ENCODE assay signal across 19 cellular contexts in the genomic region with DNA sequence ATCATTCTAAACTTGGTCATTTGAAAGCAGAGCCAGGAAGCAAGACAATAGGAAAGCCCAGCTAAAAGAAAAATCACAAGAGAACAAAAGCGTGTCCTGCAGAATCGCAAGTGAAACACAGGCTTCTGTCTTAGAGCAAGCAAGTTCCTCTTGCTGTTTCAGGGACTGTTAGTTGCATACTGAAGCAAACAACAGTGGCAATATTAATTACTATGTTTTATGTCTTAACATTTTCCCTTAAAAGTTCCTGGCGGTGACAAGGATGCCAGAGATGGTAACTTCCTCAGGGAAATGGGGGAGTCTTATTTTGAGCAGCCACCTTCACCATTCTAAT.
DNase-seq lines count a peak whose midpoint lies in the region; ATAC-seq, FAIRE-seq and TF ChIP-seq lines count a peak whose summit lies in the region.
"Had no signal": no experiment of that assay in that cellular context is flagged by ENCODE, and none has a peak within 500 bp of the region (broad histone marks: within the 10 kb centered on the region; RNA-seq: fewer than 3 reads in every experiment).

No MANE protein-coding gene starts in this region.

- H3K36me3 ChIP-seq in GM23338 (ENCODE audit: insufficient read depth) = no peaks in the 10 kb centered on the region
- no peaks in the 10 kb centered on the region for H3K36me3 ChIP-seq in H1 (ENCODE audit: control insufficient read depth in 2 of 4, insufficient read depth in 4 of 4, low read length in 3 of 4)
- no peaks in the 10 kb centered on the region for H3K36me3 ChIP-seq in iPS-20b (ENCODE audit: insufficient read depth, low read depth, low read length)
- H3K36me3 ChIP-seq in heart right ventricle = no peaks in the 10 kb centered on the region
- H3K36me3 ChIP-seq: BE2C had no signal

- H3K4me1 Mint-ChIP-seq in GM23338 (peaks cover 12% of the 10 kb centered on the region), mesothelial cell of epicardium (peaks cover 26% of the 10 kb centered on the region)
- no peaks in the 10 kb centered on the region for H3K4me1 Mint-ChIP-seq in activated CD8-positive, alpha-beta T cell treated with anti-CD3 and anti-CD28 coated beads, Interleukin-2, amount 10 ng/mL, durations not matched to agents 7 days and 5 days (ENCODE audit: low read depth)
- H3K4me1 Mint-ChIP-seq: CD4-positive, CD25-positive, alpha-beta regulatory T cell; CD8-positive, alpha-beta memory T cell had no signal

- TF ChIP-seq RAD21 in H1 (IDR thresholded peaks at IDR 0.05 in 1 of 2, conservative IDR thresholded peaks at IDR 0.05 in 1 of 2; ENCODE audit: low read depth in 2 of 2, low read length in 2 of 2) = no peak

- H3K4me3 Mint-ChIP-seq in GM23338 = no peak overlapping the region
- no peak overlapping the region for H3K4me3 Mint-ChIP-seq in mesothelial cell of epicardium
- H3K4me3 Mint-ChIP-seq in activated CD8-positive, alpha-beta T cell treated with anti-CD3 and anti-CD28 coated beads, Interleukin-2, amount 10 ng/mL, durations not matched to agents 7 days and 5 days = no peak overlapping the region
- H3K4me3 Mint-ChIP-seq: CD4-positive, CD25-positive, alpha-beta regulatory T cell; CD8-positive, alpha-beta memory T cell; H9 had no signal

- H3K9ac ChIP-seq in H1 (replicated peaks in 1 of 4; ENCODE audit: extremely low read depth in 1 of 4, low read depth in 3 of 4, low read length in 3 of 4) (no peak overlapping the region), iPS-20b (ENCODE audit: low read depth, low read length) (peak overlapping the region; percentile 41; the same call in 1 of the 2 replicates)

- no peak overlapping the region for H2BK12ac ChIP-seq in H1 (ENCODE audit: low read depth, low read length)

- H3K56ac ChIP-seq in H1 (replicated peaks; ENCODE audit: insufficient read length, low read depth, low read length) = no peak overlapping the region

- CTCF ChIA-PET in H1 (lab: Charles Lee; ENCODE audit: partially characterized antibody) = interaction anchor here (1.4 kb wide), 1 partner anchor 13 kb away, joined by 4 read pairs; no protein-coding TSS in a partner anchor
- CTCF ChIA-PET in activated CD8-positive, alpha-beta T cell treated with anti-CD3 and anti-CD28 coated beads, Interleukin-2, amount 10 ng/mL, durations not matched to agents 7 days and 5 days (lab: Charles Lee) = no interaction called here

- no peaks in the 10 kb centered on the region for H3K27me3 ChIP-seq in GM23338 (ENCODE audit: insufficient read depth)
- no peaks in the 10 kb centered on the region for H3K27me3 ChIP-seq in H1 (replicated peaks in 1 of 4; ENCODE audit: control insufficient read depth in 3 of 4, extremely low read depth in 1 of 4, insufficient read depth in 3 of 4, low read length in 3 of 4)
- no peaks in the 10 kb centered on the region for H3K27me3 ChIP-seq in iPS-20b (ENCODE audit: insufficient read depth, low read length)
- H3K27me3 ChIP-seq in heart right ventricle = no peaks in the 10 kb centered on the region
- H3K27me3 ChIP-seq: BE2C had no signal

- 84% methylated on average over 3 of the region's 3 CpGs; no CpG with 5 or more reads in 1 of the 2 experiments for WGBS in H1 (ENCODE audit: extremely low coverage in 1 of 2, insufficient coverage in 1 of 2, insufficient read length in 1 of 2, insufficient replicate concordance in 2 of 2, low coverage in 1 of 2, low lambda C conversion rate in 2 of 2, missing lambda C conversion rate in 1 of 2), 2 experiments
- WGBS in heart right ventricle, 2 donors = 72 to 88% methylated on average over 3 of the region's 3 CpGs

- TF ChIP-seq CTCF in GM23338 (conservative IDR thresholded peaks at IDR 0.05; ENCODE audit: low read depth in 2 of 2) (no peak), H1 (IDR thresholded peaks at IDR 0.05; ENCODE audit: control extremely low read depth in 1 of 3, insufficient read depth in 1 of 3, low read depth in 1 of 3, low read length in 3 of 3) (no peak), mesothelial cell of epicardium (IDR thresholded peaks at IDR 0.05; ENCODE audit: unreplicated experiment) (no peak), coronary artery (IDR thresholded peaks at IDR 0.05) (no peak), heart right ventricle (IDR thresholded peaks at IDR 0.05) (no peak)

- no peaks in the 10 kb centered on the region for H3K36me3 Mint-ChIP-seq in GM23338 (ENCODE audit: low read depth)
- H3K36me3 Mint-ChIP-seq in mesothelial cell of epicardium = no peaks in the 10 kb centered on the region
- no peaks in the 10 kb centered on the region for H3K36me3 Mint-ChIP-seq in activated CD8-positive, alpha-beta T cell treated with anti-CD3 and anti-CD28 coated beads, Interleukin-2, amount 10 ng/mL, durations not matched to agents 7 days and 5 days (ENCODE audit: low read depth)
- H3K36me3 Mint-ChIP-seq: CD4-positive, CD25-positive, alpha-beta regulatory T cell; CD8-positive, alpha-beta memory T cell had no signal

- no peak for TF ChIP-seq EP300 in H1 (IDR thresholded peaks at IDR 0.05; ENCODE audit: borderline replicate concordance in 1 of 2, low read depth in 2 of 2, low read length in 2 of 2)

- H3K9me2 ChIP-seq in GM23338 (ENCODE audit: insufficient read depth) = no peaks in the 10 kb centered on the region

- H2BK5ac ChIP-seq in H1 (ENCODE audit: low read depth, low read length) = no peak overlapping the region

- H3K4me2 ChIP-seq in GM23338 = 0 out of 2 replicates have a peak overlapping the region, but pooled peaks have one; percentile 19
- no peak overlapping the region for H3K4me2 ChIP-seq in H1 (ENCODE audit: insufficient read depth in 1 of 2, low read depth in 2 of 2, low read length in 2 of 2)

- H3K27ac Mint-ChIP-seq in GM23338 (no peak overlapping the region; the same call in 1 of the 2 replicates), mesothelial cell of epicardium (peak overlapping the region; percentile 13)
- H3K27ac Mint-ChIP-seq in activated CD8-positive, alpha-beta T cell treated with anti-CD3 and anti-CD28 coated beads, Interleukin-2, amount 10 ng/mL, durations not matched to agents 7 days and 5 days = no peak overlapping the region
- H3K27ac Mint-ChIP-seq: CD8-positive, alpha-beta memory T cell had no signal

- no peaks in the 10 kb centered on the region for H3K27me3 Mint-ChIP-seq in GM23338 (ENCODE audit: insufficient read depth, low read depth, poor library complexity)
- no peaks in the 10 kb centered on the region for H3K27me3 Mint-ChIP-seq in mesothelial cell of epicardium (ENCODE audit: low read depth)
- no peaks in the 10 kb centered on the region for H3K27me3 Mint-ChIP-seq in activated CD8-positive, alpha-beta T cell treated with anti-CD3 and anti-CD28 coated beads, Interleukin-2, amount 10 ng/mL, durations not matched to agents 7 days and 5 days (ENCODE audit: low read depth)
- H3K27me3 Mint-ChIP-seq: CD4-positive, CD25-positive, alpha-beta regulatory T cell; CD8-positive, alpha-beta memory T cell had no signal

- no peak for FAIRE-seq in H1 (lab: Jason Lieb, UNC)

- no peak for ATAC-seq in GM23338
- ATAC-seq in activated CD8-positive, alpha-beta T cell treated with anti-CD3 and anti-CD28 coated beads, Interleukin-2, amount 10 ng/mL, durations not matched to agents 7 days and 5 days = no peak
- ATAC-seq in heart right ventricle = no peak

- H4K91ac ChIP-seq in H1 (replicated peaks; ENCODE audit: insufficient read length, low read length) = no peak overlapping the region

- no peaks in the 10 kb centered on the region for H3K9me3 ChIP-seq in H1 (ENCODE audit: insufficient read depth in 2 of 2, low read depth in 1 of 2, low read length in 1 of 2)
- no peaks in the 10 kb centered on the region for H3K9me3 ChIP-seq in iPS-20b (ENCODE audit: insufficient read depth, low read depth, low read length)
- H3K9me3 ChIP-seq in heart right ventricle = no peaks in the 10 kb centered on the region
- H3K9me3 ChIP-seq: BE2C had no signal

- no peak overlapping the region for H2BK120ac ChIP-seq in H1 (replicated peaks; ENCODE audit: low read depth, low read length)

- intact Hi-C loops in heart right ventricle (cut with DNase I) = no loop called here

- no peak for TF ChIP-seq POLR2A in H1 (IDR thresholded peaks at IDR 0.05; ENCODE audit: control extremely low read depth in 1 of 2, low read depth in 2 of 2, low read length in 2 of 2)

- H2BK15ac ChIP-seq in H1 (ENCODE audit: low read length) = no peak overlapping the region

- no peak overlapping the region for H2AK5ac ChIP-seq in H1 (ENCODE audit: low read depth, low read length)

- H3K4me3 ChIP-seq in GM23338 (no peak overlapping the region), H1 (ENCODE audit: extremely low read depth in 1 of 4, insufficient read depth in 2 of 4, low read depth in 3 of 4, low read length in 4 of 4) (no peak overlapping the region), iPS-20b (ENCODE audit: low read length) (no peak overlapping the region), coronary artery (no peak overlapping the region), heart right ventricle (no peak overlapping the region)

- H3K18ac ChIP-seq in H1 (ENCODE audit: extremely low read depth, low read length) = no peak overlapping the region

- H3K4me1 ChIP-seq in GM23338 (ENCODE audit: insufficient read depth) (peaks cover 10% of the 10 kb centered on the region; the same call in 1 of the 2 replicates), H1 (replicated peaks in 1 of 4; ENCODE audit: control insufficient read depth in 3 of 4, insufficient read depth in 4 of 4, low read length in 3 of 4) (peaks cover 0 to 9% (median 1%) of the 10 kb centered on the region in 4 experiments; a peak in 3 of 7 replicates), iPS-20b (ENCODE audit: insufficient read depth, low read length) (peaks cover 12% of the 10 kb centered on the region; the same call in 1 of the 2 replicates), heart right ventricle (peaks cover 0 to 4% (median 0%) of the 10 kb centered on the region in 9 donors)
- H3K4me1 ChIP-seq: BE2C had no signal

- no peaks in the 10 kb centered on the region for H3K79me2 ChIP-seq in GM23338 (replicated peaks; ENCODE audit: insufficient read depth)
- H3K79me2 ChIP-seq in H1 (ENCODE audit: control insufficient read depth in 1 of 2, insufficient read depth in 2 of 2, low read length in 2 of 2) = no peaks in the 10 kb centered on the region

- no peak overlapping the region for H4K8ac ChIP-seq in H1 (ENCODE audit: extremely low read depth, insufficient read depth, low read length)

- H3K79me1 ChIP-seq in H1 (ENCODE audit: low read depth, low read length) = no peaks in the 10 kb centered on the region

- H3K27ac ChIP-seq in GM23338 (ENCODE audit: low read depth) (no peak overlapping the region), H1 (ENCODE audit: low read depth, low read length) (no peak overlapping the region), iPS-20b (ENCODE audit: low read length) (no peak overlapping the region), coronary artery (no peak overlapping the region), heart right ventricle (no peak overlapping the region)

- H4K20me1 ChIP-seq in GM23338 (replicated peaks; ENCODE audit: insufficient read depth) = no peaks in the 10 kb centered on the region
- no peaks in the 10 kb centered on the region for H4K20me1 ChIP-seq in H1 (replicated peaks in 1 of 2; ENCODE audit: control insufficient read depth in 1 of 2, insufficient read depth in 2 of 2, low read length in 2 of 2)

- H3F3A ChIP-seq in GM23338 (replicated peaks; ENCODE audit: low read depth) = no peaks in the 10 kb centered on the region

- POLR2A ChIA-PET in H1 (lab: Charles Lee; ENCODE audit: partially characterized antibody) = interaction anchor here (0.8 kb wide), 1 partner anchor 32 kb away, joined by 3 read pairs; no protein-coding TSS in a partner anchor
- POLR2A ChIA-PET in activated CD8-positive, alpha-beta T cell treated with anti-CD3 and anti-CD28 coated beads, Interleukin-2, amount 10 ng/mL, durations not matched to agents 7 days and 5 days (lab: Charles Lee) = no interaction called here

- H2BK20ac ChIP-seq in H1 (ENCODE audit: low read length) = no peak overlapping the region

- H3K9me3 Mint-ChIP-seq in GM23338 (no peaks in the 10 kb centered on the region), mesothelial cell of epicardium (no peaks in the 10 kb centered on the region)
- H3K9me3 Mint-ChIP-seq in activated CD8-positive, alpha-beta T cell treated with anti-CD3 and anti-CD28 coated beads, Interleukin-2, amount 10 ng/mL, durations not matched to agents 7 days and 5 days (ENCODE audit: insufficient read depth) = no peaks in the 10 kb centered on the region
- H3K9me3 Mint-ChIP-seq: H9 had no signal

- no peak overlapping the region for H3K23ac ChIP-seq in H1 (ENCODE audit: insufficient read length)

- no peak overlapping the region for H4K5ac ChIP-seq in H1 (ENCODE audit: insufficient read length, low read depth, low read length)

- no peak overlapping the region for H3K14ac ChIP-seq in H1 (ENCODE audit: insufficient read length)

- no peak for DNase-seq in GM23338 (ENCODE audit: low spot score)
- DNase-seq in H1 (ENCODE audit: low read depth in 1 of 2, low spot score in 2 of 2) = no peak
- no peak for DNase-seq in mesothelial cell of epicardium (ENCODE audit: low spot score in 2 of 2, unreplicated experiment in 2 of 2)
- DNase-seq in cerebellar cortex (ENCODE audit: low spot score) = no peak
- DNase-seq in activated CD8-positive, alpha-beta T cell treated with anti-CD3 and anti-CD28 coated beads, Interleukin-2, amount 10 ng/mL, durations not matched to agents 7 days and 5 days = no peak
- no peak for DNase-seq in coronary artery (ENCODE audit: low spot score)
- DNase-seq in heart right ventricle = no peak
- DNase-seq: 8988T; BE2C; C1 segment of cervical spinal cord; CD4-positive, CD25-positive, alpha-beta regulatory T cell; CD8-positive, alpha-beta memory T cell; COR-L47; DMS153; DMS79 treated with DMSO at 0.1 percent for 48 hours; GF-D8; GOT3; H9 had no signal

- H3K4ac ChIP-seq in H1 (replicated peaks; ENCODE audit: insufficient read length, low read depth, low read length) = no peak overlapping the region

- H3K23me2 ChIP-seq in H1 (ENCODE audit: low read depth, low read length) = no peaks in the 10 kb centered on the region

- H2AFZ ChIP-seq in GM23338 = peak overlapping the region; percentile 16
- peak overlapping the region; percentile 20; the same call in 1 of the 2 replicates for H2AFZ ChIP-seq in H1 (ENCODE audit: low read length)
